20 cellular contexts compared by ENCODE assay signal in genomic region chr6:81758221-81758620, GRCh38.
"Had no signal": no experiment of that assay in that cellular context is flagged by ENCODE, and none has a peak within 500 bp of the region (broad histone marks: within the 10 kb centered on the region; RNA-seq: fewer than 3 reads in every experiment).

No MANE protein-coding gene starts in this region.

- H3K36me3 Mint-ChIP-seq: activated CD4-positive, alpha-beta memory T cell treated with anti-CD3 and anti-CD28 coated beads for 36 hours; naive thymus-derived CD4-positive, alpha-beta T cell; stimulated activated memory B cell treated with anti-CD40 and anti-IgM and Interleukin-4, amounts not matched to agents 10 μg/mL and 1 μg/mL and 100 μg/mL, for 72 hours had no signal

- ATAC-seq: activated T-cell treated with anti-CD3 and anti-CD28 coated beads, Interleukin-2, amount 50 U/mL, for 72 hours; foreskin keratinocyte; left lung; naive thymus-derived CD4-positive, alpha-beta T cell; right lobe of liver; stimulated activated memory B cell treated with anti-CD40 and anti-IgM and Interleukin-4, amounts not matched to agents 10 μg/mL and 1 μg/mL and 100 μg/mL, for 72 hours had no signal

- H3K4me3 Mint-ChIP-seq: activated CD4-positive, alpha-beta memory T cell treated with anti-CD3 and anti-CD28 coated beads for 36 hours; activated naive CD4-positive, alpha-beta T cell treated with anti-CD3 and anti-CD28 coated beads for 36 hours; activated T-cell treated with anti-CD3 and anti-CD28 coated beads, Interleukin-2, amount 50 U/mL, for 72 hours; naive thymus-derived CD4-positive, alpha-beta T cell; neural crest cell; stimulated activated memory B cell treated with anti-CD40 and anti-IgM and Interleukin-4, amounts not matched to agents 10 μg/mL and 1 μg/mL and 100 μg/mL, for 72 hours had no signal

- H3K9me3 Mint-ChIP-seq: activated CD4-positive, alpha-beta memory T cell treated with anti-CD3 and anti-CD28 coated beads for 36 hours; activated naive CD4-positive, alpha-beta T cell treated with anti-CD3 and anti-CD28 coated beads for 36 hours; activated T-cell treated with anti-CD3 and anti-CD28 coated beads, Interleukin-2, amount 50 U/mL, for 72 hours; naive thymus-derived CD4-positive, alpha-beta T cell; neural crest cell; stimulated activated memory B cell treated with anti-CD40 and anti-IgM and Interleukin-4, amounts not matched to agents 10 μg/mL and 1 μg/mL and 100 μg/mL, for 72 hours had no signal

- H3K27ac Mint-ChIP-seq: activated CD4-positive, alpha-beta memory T cell treated with anti-CD3 and anti-CD28 coated beads for 36 hours; activated naive CD4-positive, alpha-beta T cell treated with anti-CD3 and anti-CD28 coated beads for 36 hours; activated T-cell treated with anti-CD3 and anti-CD28 coated beads, Interleukin-2, amount 50 U/mL, for 72 hours; naive thymus-derived CD4-positive, alpha-beta T cell; stimulated activated memory B cell treated with anti-CD40 and anti-IgM and Interleukin-4, amounts not matched to agents 10 μg/mL and 1 μg/mL and 100 μg/mL, for 72 hours had no signal

- DNase-seq: activated CD4-positive, alpha-beta memory T cell treated with anti-CD3 and anti-CD28 coated beads for 36 hours; activated CD4-positive, alpha-beta T cell treated with anti-CD3 and anti-CD28 coated beads for 48 hours; activated CD4-positive, CD25-positive, alpha-beta regulatory T cell; activated effector memory CD4-positive, alpha-beta T cell treated with Interleukin-2 at 50 U/mL for 16 hours; activated naive CD4-positive, alpha-beta T cell treated with anti-CD3 and anti-CD28 coated beads for 36 hours; activated T-cell treated with anti-CD3 and anti-CD28 coated beads, Interleukin-2, amount 50 U/mL, for 72 hours; cerebellar nuclear complex; cortex of kidney; foreskin keratinocyte; left lung; naive thymus-derived CD4-positive, alpha-beta T cell; posterior cingulate gyrus; right lobe of liver; stimulated activated CD4-positive, alpha-beta T cell treated with anti-CD3 and anti-CD28 coated beads, Interleukin-15, amount 100 ng/mL, for 24 hours; stomach had no signal

- H3K4me3 ChIP-seq: left lung, right lobe of liver, skin epidermis, stomach, suprapubic skin, tibial nerve had no signal
